ENCODE assay signal across 6 cellular contexts in genomic region chrY:5002765-5003164, GRCh38. TPM values are rescaled to one million over a fixed set of nuclear protein-coding genes. Genes with fewer than 3 reads are reported as not detected.
"Had no signal": no experiment of that assay in that cellular context is flagged by ENCODE, and none has a peak within 500 bp of the region (broad histone marks: within the 10 kb centered on the region; RNA-seq: fewer than 3 reads in every experiment).

No MANE protein-coding gene starts in this region.

RNA-seq across cellular contexts. Expression of gene PCDH11Y, which starts 2.7 kb away (rescaled TPM):
- total RNA-seq: activated CD8-positive, alpha-beta T cell treated with anti-CD3 and anti-CD28 coated beads for 36 hours; activated naive CD8-positive, alpha-beta T cell treated with anti-CD3 and anti-CD28 coated beads, Interleukin-2, amount 10 ng/mL, durations not matched to agents 7 days and 5 days; activated T-cell treated with anti-CD3 and anti-CD28 coated beads, Interleukin-2, amount 50 U/mL, for 72 hours; activated T-helper 2 cell treated with anti-CD3 and anti-CD28 coated beads, Interferon-gamma antibody, Interleukin-2, Interleukin-4, amounts not matched to agents 10 μg/mL and 5 μg/mL and 100 μg/mL, durations not matched to agents 14 hours and 24 hours and 36 hours; MCF 10A; T-helper 1 cell treated with Interleukin-12 subunit alpha and Interleukin-12 subunit beta and Interleukin-4 antibody, amounts not matched to agents 30 ng/mL and 1 ng/mL, for 36 hours had no signal
